ENCODE assay signal across 26 cellular contexts in the genomic region with DNA sequence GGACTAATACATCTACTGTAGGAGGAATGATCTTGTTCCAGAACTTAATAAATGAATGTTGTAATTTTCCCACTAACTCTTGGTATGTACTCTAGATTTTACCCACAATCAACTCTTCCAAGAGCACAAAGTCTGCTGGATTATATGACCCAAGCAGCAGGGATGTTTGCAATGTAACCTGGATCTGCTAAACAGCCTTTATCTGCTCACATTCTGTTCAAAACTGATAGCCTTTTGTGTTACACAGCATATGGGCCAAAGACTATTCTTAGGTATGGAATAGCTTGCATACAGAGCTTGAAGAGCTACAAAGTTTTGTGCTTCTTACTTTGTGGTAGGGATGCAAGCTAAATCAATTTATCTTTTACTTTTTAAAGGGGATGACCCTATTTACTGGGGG.
A peak's percentile ranks its signal among the peaks of the same experiment; 100 is the strongest.
DNase-seq lines count a peak whose midpoint lies in the region; ATAC-seq, FAIRE-seq and TF ChIP-seq lines count a peak whose summit lies in the region.
"Had no signal": no experiment of that assay in that cellular context is flagged by ENCODE, and none has a peak within 500 bp of the region (broad histone marks: within the 10 kb centered on the region; RNA-seq: fewer than 3 reads in every experiment).

No MANE protein-coding gene starts in this region.

- no peaks in the 10 kb centered on the region for H3K79me2 ChIP-seq in hepatocyte

- H3K4me1 ChIP-seq in hepatocyte (ENCODE audit: insufficient read depth): no peaks in the 10 kb centered on the region
- no peaks in the 10 kb centered on the region for H3K4me1 ChIP-seq in mucosa of descending colon (ENCODE audit: low read depth)
- H3K4me1 ChIP-seq: BE2C, BLaER1 had no signal

- H3K9me3 ChIP-seq in hepatocyte (ENCODE audit: low read depth): no peaks in the 10 kb centered on the region
- H3K9me3 ChIP-seq in mucosa of descending colon: no peaks in the 10 kb centered on the region
- H3K9me3 ChIP-seq: BE2C, BLaER1 had no signal

- peak; percentile 22 for ATAC-seq in mucosa of descending colon
- ATAC-seq in GM21526 (IDR thresholded peaks at IDR 0.05; ENCODE audit: low FRiP score, unreplicated experiment): no peak
- no peak for ATAC-seq in HG02678 (IDR thresholded peaks at IDR 0.05; ENCODE audit: unreplicated experiment)
- ATAC-seq: GM12878 had no signal

- no peak for FAIRE-seq in frontal cortex (lab: Jason Lieb, UNC)
- FAIRE-seq: A204.1, GM12878, GM12892, GM18507 had no signal

- H2AFZ ChIP-seq in hepatocyte: no peak overlapping the region

- H3K36me3 ChIP-seq in hepatocyte (replicated peaks; ENCODE audit: insufficient read depth, low read depth) (no peaks in the 10 kb centered on the region), mucosa of descending colon (ENCODE audit: low read depth) (no peaks in the 10 kb centered on the region)
- H3K36me3 ChIP-seq: BE2C, BLaER1 had no signal

- no peaks in the 10 kb centered on the region for H3K27me3 ChIP-seq in hepatocyte
- H3K27me3 ChIP-seq: BE2C, BLaER1 had no signal

- H3K4me2 ChIP-seq in hepatocyte: no peak overlapping the region
- H3K4me2 ChIP-seq: BLaER1 had no signal

- H3K9me2 ChIP-seq in hepatocyte (replicated peaks; ENCODE audit: insufficient read depth): no peaks in the 10 kb centered on the region

- intact Hi-C loops in mucosa of descending colon (cut with DNase I, micrococcal nuclease): no loop called here

- H3K4me3 ChIP-seq in hepatocyte (no peak overlapping the region), mucosa of descending colon (no peak overlapping the region)
- H3K4me3 ChIP-seq: BLaER1, GM12878 had no signal

- DNase-seq in OCI-M1 (lab: John Stamatoyannopoulos, UW) (peak; percentile 38), hepatocyte (ENCODE audit: low spot score) (peak; percentile 32), mucosa of descending colon (no peak), frontal cortex (ENCODE audit: low spot score in 2 of 2) (no peak)
- DNase-seq: 8988T; ACHN; BE2C; C1 segment of cervical spinal cord; CD4-positive, alpha-beta memory T cell; CD4-positive, CD25-positive, alpha-beta regulatory T cell; CD8-positive, alpha-beta memory T cell; COR-L47; DMS 273 treated with DMSO at 0.1 percent for 48 hours; DMS153; DMS53; DMS79; DND-41; EL; GDM1 had no signal

- H4K20me1 ChIP-seq in hepatocyte (ENCODE audit: insufficient read depth, poor library complexity, severe bottlenecking): no peaks in the 10 kb centered on the region
- H4K20me1 ChIP-seq: BLaER1 had no signal

- H3K27ac ChIP-seq in hepatocyte: peak overlapping the region; percentile 70
- H3K27ac ChIP-seq: BLaER1 had no signal

- no peak for TF ChIP-seq CTCF in hepatocyte (IDR thresholded peaks at IDR 0.05; ENCODE audit: poor library complexity)
- TF ChIP-seq CTCF in mucosa of descending colon (IDR thresholded peaks at IDR 0.05): no peak

Comparison
In these comparisons a context has a peak if more than half of its experiments do, and no peak if none do; other contexts are left out.
1. DNase-seq: peak in OCI-M1 (single experiment) and hepatocyte (single experiment); none in mucosa of descending colon (0 of 3) and frontal cortex (0 of 2).